Comparison of ENCODE assay signal across 16 cellular contexts in the genomic region with DNA sequence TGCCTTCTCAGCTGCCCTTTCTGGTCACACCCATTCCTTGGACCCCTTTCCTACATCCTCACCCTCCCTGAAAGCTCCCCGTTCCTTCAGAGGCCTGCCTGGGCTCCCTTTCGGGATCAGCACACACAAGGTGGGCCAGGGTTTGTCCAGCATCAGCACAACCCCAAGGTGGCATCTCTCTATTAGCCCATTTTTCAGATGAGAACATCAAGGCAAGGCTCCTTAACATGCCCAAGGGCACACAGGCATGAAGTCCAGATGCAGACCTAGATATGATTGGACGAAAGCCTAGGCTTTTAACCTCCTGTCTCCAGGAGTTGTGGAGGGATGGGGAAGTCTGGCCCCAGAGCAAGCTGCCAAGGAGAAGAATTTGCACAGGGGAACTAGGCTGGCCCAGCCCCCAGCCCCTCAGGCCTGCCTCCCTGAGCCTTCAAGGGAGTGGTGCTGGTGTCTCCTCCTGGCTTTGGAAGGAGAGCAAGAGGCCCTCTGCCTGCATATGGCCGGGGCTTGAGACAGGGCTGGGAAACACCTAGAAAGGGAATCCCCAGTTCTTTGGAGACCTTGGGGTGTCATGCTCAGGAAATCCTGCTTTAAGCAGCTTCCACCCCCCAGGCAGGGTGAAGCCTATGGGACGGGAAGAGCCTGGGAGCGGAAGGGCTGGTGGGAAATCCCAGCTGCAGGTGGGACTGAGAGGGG. TPM values are rescaled to one million over a fixed set of nuclear protein-coding genes. Genes with fewer than 3 reads are reported as not detected.
DNase-seq lines count a peak whose midpoint lies in the region; ATAC-seq and TF ChIP-seq lines count a peak whose summit lies in the region.
"Had no signal": no experiment of that assay in that cellular context is flagged by ENCODE, and none has a peak within 500 bp of the region (broad histone marks: within the 10 kb centered on the region; RNA-seq: fewer than 3 reads in every experiment).

No MANE protein-coding gene starts in this region.

- peaks cover 21 to 73% (median 52%) of the 10 kb centered on the region in 10 experiments for H3K4me1 ChIP-seq in BLaER1 treated with 17β-estradiol and CSF1 and Interleukin-3, amounts not matched to agents 10 nM and 100 nM
- H3K4me1 ChIP-seq in lower lobe of right lung: peaks cover 14% of the 10 kb centered on the region
- H3K4me1 ChIP-seq: Caco-2 had no signal

- no peak for TF ChIP-seq CTCF in GM13976 (IDR thresholded peaks at IDR 0.05; ENCODE audit: borderline replicate concordance, control extremely low read depth, extremely low read depth, insufficient read depth, missing control alignments)
- TF ChIP-seq CTCF in chondrocyte (IDR thresholded peaks at IDR 0.05): no peak
- TF ChIP-seq CTCF in lower lobe of right lung (IDR thresholded peaks at IDR 0.05): no peak

- ATAC-seq in lower lobe of right lung: no peak
- no peak for ATAC-seq in stimulated activated effector memory CD8-positive, alpha-beta T cell treated with anti-CD3 and anti-CD28 coated beads, Interleukin-12 subunit alpha, Interleukin-12 subunit beta, amount 100 ng/mL, for 72 hours
- ATAC-seq: Right ventricle myocardium inferior had no signal

- H3K4me2 ChIP-seq in BLaER1 treated with 17β-estradiol and CSF1 and Interleukin-3, amounts not matched to agents 10 nM and 100 nM: peak overlapping the region; percentile 53 to 91 (median 69)

- H3K4me3 ChIP-seq in BLaER1 treated with 17β-estradiol and CSF1 and Interleukin-3, amounts not matched to agents 10 nM and 100 nM: peak overlapping the region in 2 of 10 experiments; percentile 7 to 9; a peak in 1 of 20 replicates
- H3K4me3 ChIP-seq in lower lobe of right lung: no peak overlapping the region
- H3K4me3 ChIP-seq: GM23248 had no signal

- H3K36me3 ChIP-seq in BLaER1 treated with 17β-estradiol and CSF1 and Interleukin-3, amounts not matched to agents 10 nM and 100 nM: 0 out of 22 replicates have a peak, but pooled peaks cover 0 to 3% (median 0%) of the 10 kb centered on the region in 11 experiments
- no peaks in the 10 kb centered on the region for H3K36me3 ChIP-seq in lower lobe of right lung

- H4K20me1 ChIP-seq in BLaER1 treated with 17β-estradiol and CSF1 and Interleukin-3, amounts not matched to agents 10 nM and 100 nM: no peaks in the 10 kb centered on the region

- H3K36me3 Mint-ChIP-seq in chondrocyte (ENCODE audit: low read depth): no peaks in the 10 kb centered on the region
- H3K36me3 Mint-ChIP-seq in stimulated activated effector memory CD8-positive, alpha-beta T cell treated with anti-CD3 and anti-CD28 coated beads, Interleukin-12 subunit alpha, Interleukin-12 subunit beta, amount 100 ng/mL, for 72 hours: no peaks in the 10 kb centered on the region

- H3K27me3 Mint-ChIP-seq in chondrocyte (ENCODE audit: low read depth): peaks cover 54% of the 10 kb centered on the region

- H3K4me1 Mint-ChIP-seq in chondrocyte (ENCODE audit: low read depth): no peaks in the 10 kb centered on the region
- peaks cover 14% of the 10 kb centered on the region for H3K4me1 Mint-ChIP-seq in stimulated activated effector memory CD8-positive, alpha-beta T cell treated with anti-CD3 and anti-CD28 coated beads, Interleukin-12 subunit alpha, Interleukin-12 subunit beta, amount 100 ng/mL, for 72 hours

- intact Hi-C loops in lower lobe of right lung (cut with DNase I): no loop called here

- in situ Hi-C loops in GM13976 (cut with MboI; ENCODE audit: low sequenced_read_pairs, unreplicated experiment): no loop called here

- no peak overlapping the region for H3K4me3 Mint-ChIP-seq in chondrocyte (ENCODE audit: unreplicated experiment)
- H3K4me3 Mint-ChIP-seq in stimulated activated effector memory CD8-positive, alpha-beta T cell treated with anti-CD3 and anti-CD28 coated beads, Interleukin-12 subunit alpha, Interleukin-12 subunit beta, amount 100 ng/mL, for 72 hours: no peak overlapping the region

- no peaks in the 10 kb centered on the region for H3K27me3 ChIP-seq in BLaER1 treated with 17β-estradiol and CSF1 and Interleukin-3, amounts not matched to agents 10 nM and 100 nM
- no peaks in the 10 kb centered on the region for H3K27me3 ChIP-seq in lower lobe of right lung (ENCODE audit: low read depth)

- DNase-seq in GM13976 (ENCODE audit: low spot score): peak; percentile 57
- DNase-seq in chondrocyte (ENCODE audit: low spot score): peak; percentile 47
- peak; percentile 32 for DNase-seq in lower lobe of right lung
- DNase-seq in stimulated activated effector memory CD8-positive, alpha-beta T cell treated with anti-CD3 and anti-CD28 coated beads, Interleukin-12 subunit alpha, Interleukin-12 subunit beta, amount 100 ng/mL, for 72 hours (ENCODE audit: low spot score in 2 of 2): no peak
- DNase-seq in activated T-cell treated with anti-CD3 and anti-CD28 coated beads, Interleukin-2, amount 50 U/mL, for 1 hour: no peak
- no peak for DNase-seq in NCI-H526 treated with DMSO at 0.1 percent for 48 hours (lab: John Stamatoyannopoulos, UW)
- no peak for DNase-seq in NCI-H526 (lab: John Stamatoyannopoulos, UW)
- DNase-seq: Caco-2, GM23248, NCI-H1092 treated with DMSO at 0.1 percent for 48 hours, NCI-H1694, NCI-H2081 treated with DMSO at 0.1 percent for 48 hours, NCI-H446 treated with DMSO at 0.1 percent for 48 hours, NCI-H748 treated with DMSO at 0.1 percent for 48 hours had no signal

- H3K9me3 ChIP-seq in BLaER1 treated with 17β-estradiol and CSF1 and Interleukin-3, amounts not matched to agents 10 nM and 100 nM (replicated peaks in 1 of 11): peaks cover 0 to 8% (median 5%) of the 10 kb centered on the region in 11 experiments; a peak in 14 of 22 replicates
- H3K9me3 ChIP-seq in lower lobe of right lung: no peaks in the 10 kb centered on the region
- H3K9me3 ChIP-seq: Caco-2 had no signal

- no peak overlapping the region for H3K27ac Mint-ChIP-seq in chondrocyte (ENCODE audit: unreplicated experiment)
- H3K27ac Mint-ChIP-seq in stimulated activated effector memory CD8-positive, alpha-beta T cell treated with anti-CD3 and anti-CD28 coated beads, Interleukin-12 subunit alpha, Interleukin-12 subunit beta, amount 100 ng/mL, for 72 hours: no peak overlapping the region

- peak overlapping the region in 6 of 11 experiments; percentile 18 to 59 (median 32); a peak in 5 of 22 replicates for H3K9ac ChIP-seq in BLaER1 treated with 17β-estradiol and CSF1 and Interleukin-3, amounts not matched to agents 10 nM and 100 nM
- H3K9ac ChIP-seq: GM23248 had no signal

- H3K9me3 Mint-ChIP-seq in chondrocyte (ENCODE audit: low read depth): peaks cover 2% of the 10 kb centered on the region
- peaks cover 2% of the 10 kb centered on the region for H3K9me3 Mint-ChIP-seq in stimulated activated effector memory CD8-positive, alpha-beta T cell treated with anti-CD3 and anti-CD28 coated beads, Interleukin-12 subunit alpha, Interleukin-12 subunit beta, amount 100 ng/mL, for 72 hours

- peak overlapping the region in 6 of 11 experiments; percentile 1 to 39 (median 30); a peak in 7 of 22 replicates for H3K27ac ChIP-seq in BLaER1 treated with 17β-estradiol and CSF1 and Interleukin-3, amounts not matched to agents 10 nM and 100 nM
- H3K27ac ChIP-seq in lower lobe of right lung: no peak overlapping the region
- H3K27ac ChIP-seq: GM23248 had no signal

RNA-seq across cellular contexts. Expression of gene VSIR, which starts 9.0 kb away (rescaled TPM):
- total RNA-seq in chondrocyte: 0.49 to 1.3 TPM in 2 of 3 replicates, not detected in the other
- 117 TPM for total RNA-seq in lower lobe of right lung

Comparison
In these comparisons a context has a peak if more than half of its experiments do, and no peak if none do; other contexts are left out.
1. DNase-seq: peak in GM13976 (single experiment), chondrocyte (single experiment) and lower lobe of right lung (single experiment); none in stimulated activated effector memory CD8-positive, alpha-beta T cell treated with anti-CD3 and anti-CD28 coated beads, Interleukin-12 subunit alpha, Interleukin-12 subunit beta, amount 100 ng/mL, for 72 hours (0 of 2), activated T-cell treated with anti-CD3 and anti-CD28 coated beads, Interleukin-2, amount 50 U/mL, for 1 hour (single experiment), NCI-H526 treated with DMSO at 0.1 percent for 48 hours (single experiment) and NCI-H526 (0 of 2).
2. RNA of gene VSIR, which starts 9.0 kb away (total RNA-seq): 117 TPM in lower lobe of right lung (single experiment); 0.49 to 1.3 TPM in chondrocyte; every median in the first group is over 10 times any median in the second.